In genomic region chr19:51771369-51771768, GRCh38 we compare ENCODE assay signal across 24 cellular contexts. TPM values are rescaled to one million over a fixed set of nuclear protein-coding genes. Genes with fewer than 3 reads are reported as not detected.
DNase-seq lines count a peak whose midpoint lies in the region; ATAC-seq and TF ChIP-seq lines count a peak whose summit lies in the region.
"Had no signal": no experiment of that assay in that cellular context is flagged by ENCODE, and none has a peak within 500 bp of the region (broad histone marks: within the 10 kb centered on the region; RNA-seq: fewer than 3 reads in every experiment).

No MANE protein-coding gene starts in this region.

- no peak for ATAC-seq in GM23338
- ATAC-seq: activated CD4-positive, alpha-beta T cell treated with anti-CD3 and anti-CD28 coated beads for 36 hours; activated CD8-positive, alpha-beta memory T cell treated with anti-CD3 and anti-CD28 coated beads, Interleukin-2, amount 10 ng/mL, durations not matched to agents 7 days and 5 days; esophagus mucosa had no signal

- H3K79me2 ChIP-seq in GM23338 (replicated peaks; ENCODE audit: insufficient read depth) (no peaks in the 10 kb centered on the region), parathyroid adenoma (no peaks in the 10 kb centered on the region)

- H3K9me2 ChIP-seq in GM23338 (ENCODE audit: insufficient read depth), result peaks cover 7% of the 10 kb centered on the region; the same call in 1 of the 2 replicates

- no peaks in the 10 kb centered on the region for H3K4me1 Mint-ChIP-seq in GM23338
- H3K4me1 Mint-ChIP-seq: activated CD4-positive, alpha-beta T cell treated with anti-CD3 and anti-CD28 coated beads for 36 hours; activated CD8-positive, alpha-beta memory T cell treated with anti-CD3 and anti-CD28 coated beads, Interleukin-2, amount 10 ng/mL, durations not matched to agents 7 days and 5 days had no signal

- H3K27ac Mint-ChIP-seq in GM23338, result no peak overlapping the region
- H3K27ac Mint-ChIP-seq: activated CD4-positive, alpha-beta T cell treated with anti-CD3 and anti-CD28 coated beads for 36 hours; activated CD8-positive, alpha-beta memory T cell treated with anti-CD3 and anti-CD28 coated beads, Interleukin-2, amount 10 ng/mL, durations not matched to agents 7 days and 5 days had no signal

- no peak for TF ChIP-seq CTCF in GM23338 (conservative IDR thresholded peaks at IDR 0.05; ENCODE audit: low read depth in 2 of 2)
- TF ChIP-seq CTCF in choroid plexus epithelial cell (conservative IDR thresholded peaks at IDR 0.05; ENCODE audit: low read depth, low read length), result no peak
- no peak for TF ChIP-seq CTCF in parathyroid adenoma (IDR thresholded peaks at IDR 0.05)
- TF ChIP-seq CTCF in coronary artery (IDR thresholded peaks at IDR 0.05), result no peak

- H2AFZ ChIP-seq in GM23338 (peak overlapping the region; percentile 65; the same call in 1 of the 2 replicates), parathyroid adenoma (peak overlapping the region; percentile 67)

- H3K27me3 Mint-ChIP-seq in GM23338 (ENCODE audit: insufficient read depth, low read depth, poor library complexity), result peaks cover 13% of the 10 kb centered on the region

- H3K4me3 Mint-ChIP-seq in GM23338, result no peak overlapping the region
- H3K4me3 Mint-ChIP-seq: activated CD4-positive, alpha-beta T cell treated with anti-CD3 and anti-CD28 coated beads for 36 hours; activated CD8-positive, alpha-beta memory T cell treated with anti-CD3 and anti-CD28 coated beads, Interleukin-2, amount 10 ng/mL, durations not matched to agents 7 days and 5 days had no signal

- H3K4me3 ChIP-seq in GM23338 (no peak overlapping the region), choroid plexus epithelial cell (ENCODE audit: low read depth, low read length) (no peak overlapping the region), parathyroid adenoma (ENCODE audit: low read depth, low read length) (no peak overlapping the region), coronary artery (no peak overlapping the region)
- H3K4me3 ChIP-seq: HAP-1, left ventricle myocardium inferior, pancreas, SJSA1 had no signal

- no peaks in the 10 kb centered on the region for H3K36me3 Mint-ChIP-seq in GM23338 (ENCODE audit: low read depth)
- H3K36me3 Mint-ChIP-seq: activated CD8-positive, alpha-beta memory T cell treated with anti-CD3 and anti-CD28 coated beads, Interleukin-2, amount 10 ng/mL, durations not matched to agents 7 days and 5 days had no signal

- H3K4me1 ChIP-seq in GM23338 (ENCODE audit: insufficient read depth), result no peaks in the 10 kb centered on the region
- H3K4me1 ChIP-seq in parathyroid adenoma, result peaks cover 7% of the 10 kb centered on the region
- H3K4me1 ChIP-seq: Caco-2, HAP-1, left ventricle myocardium inferior, pancreas, SJSA1 had no signal

- no peak overlapping the region for H3K9ac ChIP-seq in parathyroid adenoma

- H3K4me2 ChIP-seq in GM23338 (no peak overlapping the region), parathyroid adenoma (ENCODE audit: low read length) (no peak overlapping the region)

- H3K27ac ChIP-seq in GM23338 (ENCODE audit: low read depth) (no peak overlapping the region), parathyroid adenoma (no peak overlapping the region), coronary artery (no peak overlapping the region)
- H3K27ac ChIP-seq: left ventricle myocardium inferior, pancreas, SJSA1 had no signal

- no peaks in the 10 kb centered on the region for H3K9me3 ChIP-seq in parathyroid adenoma (ENCODE audit: control insufficient read depth, low read length)
- H3K9me3 ChIP-seq: HAP-1, left ventricle myocardium inferior, pancreas, SJSA1 had no signal

- no peaks in the 10 kb centered on the region for H3K36me3 ChIP-seq in GM23338 (ENCODE audit: insufficient read depth)
- no peaks in the 10 kb centered on the region for H3K36me3 ChIP-seq in parathyroid adenoma (ENCODE audit: control insufficient read depth, insufficient read depth, low read length)
- H3K36me3 ChIP-seq: HAP-1, left ventricle myocardium inferior, pancreas, SJSA1 had no signal

- H4K20me1 ChIP-seq in GM23338 (replicated peaks; ENCODE audit: insufficient read depth), result no peaks in the 10 kb centered on the region

- H3K27me3 ChIP-seq in GM23338 (ENCODE audit: insufficient read depth) (no peaks in the 10 kb centered on the region), parathyroid adenoma (ENCODE audit: control insufficient read depth, insufficient read depth, low read length) (no peaks in the 10 kb centered on the region)
- H3K27me3 ChIP-seq: SJSA1 had no signal

- DNase-seq in GM23338 (ENCODE audit: low spot score), result no peak
- DNase-seq in NOMO-1 treated with dmso at 0.1 percent for 144 hours (lab: John Stamatoyannopoulos, UW; ENCODE audit: unreplicated experiment), result peak; percentile 76
- peak; percentile 61 for DNase-seq in choroid plexus epithelial cell (ENCODE audit: low read depth)
- DNase-seq in ureter (ENCODE audit: low spot score), result no peak
- DNase-seq in SIG-M5 (lab: John Stamatoyannopoulos, UW), result no peak
- DNase-seq in coronary artery (ENCODE audit: low spot score), result no peak
- DNase-seq in stimulated activated CD4-positive, alpha-beta T cell treated with anti-CD3 and anti-CD28 coated beads, Interleukin-1b, Interleukin-23, amount 100 ng/mL, for 48 hours, result no peak
- DNase-seq: activated CD4-positive, alpha-beta T cell treated with anti-CD3 and anti-CD28 coated beads for 36 hours; activated CD8-positive, alpha-beta memory T cell treated with anti-CD3 and anti-CD28 coated beads, Interleukin-2, amount 10 ng/mL, durations not matched to agents 7 days and 5 days; Caco-2; left ventricle myocardium inferior; NCI-H187 treated with DMSO at 0.1 percent for 48 hours; NCI-H446 treated with DMSO at 0.1 percent for 48 hours; OCI-M1; pancreas; stimulated activated CD4-positive, alpha-beta T cell treated with anti-CD3 and anti-CD28 coated beads, Interleukin-4, amount 100 ng/mL, for 24 hours had no signal

- no peaks in the 10 kb centered on the region for H3F3A ChIP-seq in GM23338 (replicated peaks; ENCODE audit: low read depth)

- H3K9me3 Mint-ChIP-seq in GM23338, result peaks cover 20% of the 10 kb centered on the region

TF ChIP-seq in GM23338, 12 proteins besides CTCF, POLR2A, EP300 and RAD21 (continues in another document):
- TF ChIP-seq POLR2AphosphoS5 (IDR thresholded peaks at IDR 0.05; ENCODE audit: low read depth), result no peak

RNA-seq across cellular contexts. Expression of gene FPR2, which starts 10.4 kb away (rescaled TPM):
- total RNA-seq in GM23338 (2014; rRNA removed; shearing (Covaris generic)), result not detected in 2 replicates
- polyA plus RNA-seq in GM23338 (2016; fragmentation: Nextera tagmentation; extraction: Ambion mirVana), result not detected in 2 replicates
- total RNA-seq in ureter, result 0.89 TPM
- total RNA-seq: activated CD4-positive, alpha-beta T cell treated with anti-CD3 and anti-CD28 coated beads for 36 hours; activated CD8-positive, alpha-beta memory T cell treated with anti-CD3 and anti-CD28 coated beads, Interleukin-2, amount 10 ng/mL, durations not matched to agents 7 days and 5 days; bronchial epithelial cell; Caco-2; HT-29; SJSA1; T-helper 2 cell treated with Interferon-gamma antibody and Interleukin-4, amounts not matched to agents 100 ng/mL and 5 ng/mL, for 36 hours had no signal

RNA-seq across cellular contexts. Expression of gene FPR1, which starts 19.7 kb away (rescaled TPM):
- total RNA-seq in GM23338 (2014; rRNA removed; shearing (Covaris generic)), result not detected in 2 replicates
- polyA plus RNA-seq in GM23338 (2016; fragmentation: Nextera tagmentation; extraction: Ambion mirVana), result not detected in 2 replicates
- 4.3 TPM for total RNA-seq in ureter
- total RNA-seq: activated CD4-positive, alpha-beta T cell treated with anti-CD3 and anti-CD28 coated beads for 36 hours; activated CD8-positive, alpha-beta memory T cell treated with anti-CD3 and anti-CD28 coated beads, Interleukin-2, amount 10 ng/mL, durations not matched to agents 7 days and 5 days; bronchial epithelial cell; Caco-2; HT-29; SJSA1; T-helper 2 cell treated with Interferon-gamma antibody and Interleukin-4, amounts not matched to agents 100 ng/mL and 5 ng/mL, for 36 hours had no signal

RNA-seq across cellular contexts. Expression of gene FPR3, which starts 23.6 kb away (rescaled TPM):
- not detected in 2 replicates for total RNA-seq in GM23338 (2014; rRNA removed; shearing (Covaris generic))
- 0.16 TPM in 1 of 2 replicates, not detected in the other for polyA plus RNA-seq in GM23338 (2016; fragmentation: Nextera tagmentation; extraction: Ambion mirVana)
- total RNA-seq in ureter, result 3.4 TPM
- total RNA-seq: activated CD4-positive, alpha-beta T cell treated with anti-CD3 and anti-CD28 coated beads for 36 hours; activated CD8-positive, alpha-beta memory T cell treated with anti-CD3 and anti-CD28 coated beads, Interleukin-2, amount 10 ng/mL, durations not matched to agents 7 days and 5 days; bronchial epithelial cell; Caco-2; HT-29; LHCN-M2; SJSA1; T-helper 2 cell treated with Interferon-gamma antibody and Interleukin-4, amounts not matched to agents 100 ng/mL and 5 ng/mL, for 36 hours had no signal

RNA-seq across cellular contexts. Expression of gene HAS1, which starts 47.6 kb away (rescaled TPM):
- total RNA-seq in GM23338 (2014; rRNA removed; shearing (Covaris generic)), result 1.8 and 2.0 TPM in 2 replicates
- polyA plus RNA-seq in GM23338 (2016; fragmentation: Nextera tagmentation; extraction: Ambion mirVana), result 0.40 and 0.75 TPM in 2 replicates
- total RNA-seq in ureter, result 0.18 TPM
- total RNA-seq: activated CD4-positive, alpha-beta T cell treated with anti-CD3 and anti-CD28 coated beads for 36 hours; activated CD8-positive, alpha-beta memory T cell treated with anti-CD3 and anti-CD28 coated beads, Interleukin-2, amount 10 ng/mL, durations not matched to agents 7 days and 5 days; Caco-2; esophagus mucosa; SJSA1; T-helper 2 cell treated with Interferon-gamma antibody and Interleukin-4, amounts not matched to agents 100 ng/mL and 5 ng/mL, for 36 hours had no signal

Comparison
In these comparisons a context has a peak if more than half of its experiments do, and no peak if none do; other contexts are left out.
1. DNase-seq: peak in NOMO-1 treated with dmso at 0.1 percent for 144 hours (single experiment) and choroid plexus epithelial cell (single experiment); none in GM23338 (single experiment), ureter (single experiment), SIG-M5 (single experiment), coronary artery (single experiment) and stimulated activated CD4-positive, alpha-beta T cell treated with anti-CD3 and anti-CD28 coated beads, Interleukin-1b, Interleukin-23, amount 100 ng/mL, for 48 hours (single experiment).